In genomic region chr10:102397222-102398171, GRCh38 we compare ENCODE assay signal across 12 cellular contexts. TPM values are rescaled to one million over a fixed set of nuclear protein-coding genes. Genes with fewer than 3 reads are reported as not detected.
DNase-seq lines count a peak whose midpoint lies in the region; ATAC-seq and TF ChIP-seq lines count a peak whose summit lies in the region.
"Had no signal": no experiment of that assay in that cellular context is flagged by ENCODE, and none has a peak within 500 bp of the region (broad histone marks: within the 10 kb centered on the region; RNA-seq: fewer than 3 reads in every experiment).

No MANE protein-coding gene starts in this region.

- H3K4me1 ChIP-seq in stomach = peaks cover 33 to 75% (median 60%) of the 10 kb centered on the region in 4 donors
- H3K4me1 ChIP-seq in body of pancreas = peaks cover 43% of the 10 kb centered on the region

- no peaks in the 10 kb centered on the region for H3K9me3 Mint-ChIP-seq in activated naive CD4-positive, alpha-beta T cell treated with anti-CD3 and anti-CD28 coated beads, Interleukin-2, amount 50 U/mL, for 24 hours
- H3K9me3 Mint-ChIP-seq in immature natural killer cell = no peaks in the 10 kb centered on the region

- H3K27ac Mint-ChIP-seq in activated naive CD4-positive, alpha-beta T cell treated with anti-CD3 and anti-CD28 coated beads, Interleukin-2, amount 50 U/mL, for 24 hours = peak overlapping the region; percentile 35
- H3K27ac Mint-ChIP-seq in immature natural killer cell = peak overlapping the region; percentile 99 to 100 (median 100)

- POLR2A ChIA-PET in RWPE1 (lab: Yijun Ruan, JAX; ENCODE audit: low non-redundant PET) = no interaction called here

- H3K27me3 ChIP-seq in stomach (no peaks in the 10 kb centered on the region), body of pancreas (no peaks in the 10 kb centered on the region)
- H3K27me3 ChIP-seq: BE2C had no signal

- CTCF ChIA-PET in RWPE1 (lab: Yijun Ruan, JAX) = interaction anchor here (3.2 to 8.9 kb wide), 4 partner anchors 13 to 167 kb away, joined by 27 to 108 read pairs (median 60); partner anchors contain the start of gene FBXL15

- H3K36me3 Mint-ChIP-seq in activated naive CD4-positive, alpha-beta T cell treated with anti-CD3 and anti-CD28 coated beads, Interleukin-2, amount 50 U/mL, for 24 hours = peaks cover 19% of the 10 kb centered on the region
- H3K36me3 Mint-ChIP-seq in immature natural killer cell = no peaks in the 10 kb centered on the region

- H3K36me3 ChIP-seq in stomach = peaks cover 17 to 50% (median 47%) of the 10 kb centered on the region in 4 donors
- H3K36me3 ChIP-seq in body of pancreas (replicated peaks in 1 of 2; ENCODE audit: insufficient read depth in 1 of 2, low read depth in 2 of 2) = peaks cover 0 to 7% of the 10 kb centered on the region in 2 donors

- TF ChIP-seq EP300 in stomach (IDR thresholded peaks at IDR 0.05) = no peak

- no peak for TF ChIP-seq POLR2A in stomach (IDR thresholded peaks at IDR 0.05)
- TF ChIP-seq POLR2A in body of pancreas (IDR thresholded peaks at IDR 0.05) = no peak

- H3K4me3 ChIP-seq in stomach (peak overlapping the region in 2 of 4 donors; percentile 58 to 62), body of pancreas (no peak overlapping the region)

- peak overlapping the region; percentile 85 for H3K27ac ChIP-seq in RWPE1
- peak overlapping the region in 4 of 5 donors; percentile 96 to 99 (median 98) for H3K27ac ChIP-seq in stomach
- peak overlapping the region in 2 of 4 donors; percentile 97 to 100 for H3K27ac ChIP-seq in body of pancreas

- no peaks in the 10 kb centered on the region for H3K27me3 Mint-ChIP-seq in activated naive CD4-positive, alpha-beta T cell treated with anti-CD3 and anti-CD28 coated beads, Interleukin-2, amount 50 U/mL, for 24 hours
- H3K27me3 Mint-ChIP-seq in immature natural killer cell (ENCODE audit: low read depth in 3 of 3) = peaks cover 14 to 58% (median 28%) of the 10 kb centered on the region in 3 donors

- TF ChIP-seq CTCF in RWPE1 (conservative IDR thresholded peaks at IDR 0.05; ENCODE audit: low read depth) = no peak
- no peak for TF ChIP-seq CTCF in stomach (IDR thresholded peaks at IDR 0.05)
- TF ChIP-seq CTCF in body of pancreas (IDR thresholded peaks at IDR 0.05) = no peak

- no peaks in the 10 kb centered on the region for H3K9me3 ChIP-seq in stomach
- H3K9me3 ChIP-seq in body of pancreas = no peaks in the 10 kb centered on the region
- H3K9me3 ChIP-seq: BE2C had no signal

- H3K4me3 Mint-ChIP-seq in activated naive CD4-positive, alpha-beta T cell treated with anti-CD3 and anti-CD28 coated beads, Interleukin-2, amount 50 U/mL, for 24 hours = peak overlapping the region; percentile 92
- H3K4me3 Mint-ChIP-seq in immature natural killer cell = peak overlapping the region; percentile 67 to 96 (median 95)

- WGBS in stomach, 5 donors = 83 to 94% (median 92%) methylated on average over 14 of the region's 14 CpGs
- 87 to 89% methylated on average over 13 of the region's 14 CpGs for WGBS in body of pancreas, 2 donors

- no peak for ATAC-seq in body of pancreas

- no peak for DNase-seq in activated naive CD4-positive, alpha-beta T cell treated with anti-CD3 and anti-CD28 coated beads, Interleukin-2, amount 50 U/mL, for 16 hours
- DNase-seq in RWPE1 (ENCODE audit: low spot score) (no peak), immature natural killer cell (no peak), stomach (no peak), NCI-H2196 treated with DMSO at 0.1 percent for 48 hours (lab: John Stamatoyannopoulos, UW; ENCODE audit: unreplicated experiment) (no peak), body of pancreas (no peak)
- DNase-seq in stimulated activated CD4-positive, alpha-beta T cell treated with anti-CD3 and anti-CD28 coated beads, Interleukin-4, amount 100 ng/mL, for 24 hours = no peak
- DNase-seq: BE2C; NCI-H446 treated with DMSO at 0.1 percent for 48 hours; nucleus accumbens; stimulated activated CD4-positive, alpha-beta T cell treated with anti-CD3 and anti-CD28 coated beads, Interleukin-1b, Interleukin-23, amount 100 ng/mL, for 48 hours had no signal

- intact Hi-C loops in stomach (cut with DNase I; ENCODE audit: low total_unique reads) (no loop called here), body of pancreas (cut with DNase I) (no loop called here)

- peaks cover 42% of the 10 kb centered on the region for H3K4me1 Mint-ChIP-seq in activated naive CD4-positive, alpha-beta T cell treated with anti-CD3 and anti-CD28 coated beads, Interleukin-2, amount 50 U/mL, for 24 hours
- H3K4me1 Mint-ChIP-seq in immature natural killer cell = peaks cover 35 to 46% of the 10 kb centered on the region in 2 donors

RNA-seq across cellular contexts. Expression of gene NFKB2, which starts 2.0 kb away (rescaled TPM):
- polyA plus RNA-seq in immature natural killer cell (10 to 100 TPM in 1 of 3 donors, 1 to 10 TPM in 2; 3.6 to 11.4 (median 5.0) TPM), stomach (10 to 100 TPM; 19.2 to 25.6 (median 20.0) TPM)
- total RNA-seq in stomach (10 to 100 TPM in 4 of 5 donors, 1 to 10 TPM in 1; 9.7 to 84.0 (median 26.7) TPM), body of pancreas (10 to 100 TPM; 17.9 to 30.0 TPM)

RNA-seq across cellular contexts. Expression of gene PSD, which starts 21.1 kb away (rescaled TPM):
- polyA plus RNA-seq in immature natural killer cell (1 to 10 TPM; 1.2 to 2.2 (median 2.0) TPM), stomach (10 to 100 TPM in 1 of 3 donors, 1 to 10 TPM in 2; 2.2 to 10.4 (median 2.3) TPM)
- total RNA-seq in stomach (10 to 100 TPM; 24.5 to 74.7 (median 24.6) TPM), body of pancreas (1 to 10 TPM; 2.6 to 5.3 TPM)

RNA-seq across cellular contexts. Expression of gene FBXL15, which starts 23.1 kb away (rescaled TPM):
- polyA plus RNA-seq in immature natural killer cell (10 to 100 TPM; 39.5 to 43.9 (median 39.7) TPM), stomach (10 to 100 TPM; 19.2 to 21.4 (median 20.4) TPM)
- total RNA-seq in stomach (100 to 1,000 TPM in 1 of 5 donors, 10 to 100 TPM in 2, 1 to 10 TPM in 2; 3.5 to 315 (median 15.6) TPM), body of pancreas (10 to 100 TPM; 12.7 to 38.6 TPM)

RNA-seq across cellular contexts. Expression of gene CUEDC2, which starts 34.9 kb away (rescaled TPM):
- 10 to 100 TPM; 61.8 to 65.3 (median 63.3) TPM for polyA plus RNA-seq in immature natural killer cell
- total RNA-seq in stomach = 100 to 1,000 TPM in 1 of 5 donors, 10 to 100 TPM in 4; 15.9 to 145 (median 31.8) TPM
- 10 to 100 TPM; 48.6 to 59.2 (median 49.2) TPM for polyA plus RNA-seq in stomach
- 10 to 100 TPM; 30.3 to 35.5 TPM for total RNA-seq in body of pancreas

RNA-seq across cellular contexts. Expression of gene C10orf95, which starts 53.8 kb away (rescaled TPM):
- under 1 TPM; 0.32 to 0.67 (median 0.59) TPM for polyA plus RNA-seq in immature natural killer cell
- 1 to 10 TPM in 1 of 5 donors, not detected in 4; 8.0 TPM for total RNA-seq in stomach
- polyA plus RNA-seq in stomach = under 1 TPM; 0.46 to 0.62 (median 0.53) TPM
- 1 to 10 TPM in 1 of 2 donors, under 1 TPM in 1; 0.66 to 4.2 TPM for total RNA-seq in body of pancreas

Comparison
In these comparisons a context has a peak if more than half of its experiments do, and no peak if none do; other contexts are left out.
1. RNA of gene PSD, which starts 21.1 kb away (total RNA-seq): 24.5 to 74.7 TPM in stomach; 2.6 to 5.3 TPM in body of pancreas; every median in the first group is over 4 times any median in the second.